15 cellular contexts compared by ENCODE assay signal in genomic region chr9:121326924-121327613, GRCh38. TPM values are rescaled to one million over a fixed set of nuclear protein-coding genes. Genes with fewer than 3 reads are reported as not detected.
DNase-seq lines count a peak whose midpoint lies in the region; ATAC-seq and TF ChIP-seq lines count a peak whose summit lies in the region.
"Had no signal": no experiment of that assay in that cellular context is flagged by ENCODE, and none has a peak within 500 bp of the region (broad histone marks: within the 10 kb centered on the region; RNA-seq: fewer than 3 reads in every experiment).

No MANE protein-coding gene starts in this region.

- H2AK5ac ChIP-seq in neuronal stem cell (ENCODE audit: low read depth, low read length) = no peak overlapping the region

- DNase-seq in adipocyte (ENCODE audit: low read depth) (no peak), neuronal stem cell (ENCODE audit: low spot score) (no peak), thoracic aorta (ENCODE audit: low spot score) (no peak), germinal center (ENCODE audit: low spot score) (no peak), hepatic stellate cell (ENCODE audit: low spot score) (no peak), NCI-H2227 (lab: John Stamatoyannopoulos, UW; ENCODE audit: unreplicated experiment) (no peak)
- no peak for DNase-seq in NK-92 treated with Interleukin-12 subunit alpha and Interleukin-12 subunit beta, amount 100 ng/mL, for 24 hours (lab: John Stamatoyannopoulos, UW)
- DNase-seq: activated CD4-positive, alpha-beta T cell treated with anti-CD3 and anti-CD28 coated beads, Interleukin-2, amount 50 U/mL, for 48 hours; immature natural killer cell; naive B cell; NCI-H2107; SHP77 treated with DMSO at 0.1 percent for 48 hours; stimulated activated CD4-positive, alpha-beta T cell treated with anti-CD3 and anti-CD28 coated beads, Interleukin-4, amount 100 ng/mL, for 24 hours had no signal

- H2AFZ ChIP-seq in neuronal stem cell (ENCODE audit: low read length) = no peak overlapping the region

- no peak for TF ChIP-seq CTCF in thoracic aorta (IDR thresholded peaks at IDR 0.05)

- no peaks in the 10 kb centered on the region for H3K79me1 ChIP-seq in neuronal stem cell (ENCODE audit: low read depth, low read length)

- no peak overlapping the region for H2BK5ac ChIP-seq in neuronal stem cell (ENCODE audit: low read length)

- H3K36me3 ChIP-seq in adipocyte (ENCODE audit: control insufficient read depth, insufficient read depth, low read length, severe bottlenecking) = peaks cover 82% of the 10 kb centered on the region
- peaks cover 23 to 69% of the 10 kb centered on the region in 2 donors for H3K36me3 ChIP-seq in esophagus (ENCODE audit: control insufficient read depth in 2 of 2, insufficient read depth in 2 of 2, low read length in 1 of 2)
- H3K36me3 ChIP-seq in neuronal stem cell (replicated peaks in 1 of 2; ENCODE audit: control insufficient read depth in 2 of 2, insufficient read depth in 2 of 2, low read length in 2 of 2) = peaks cover 3 to 24% of the 10 kb centered on the region in 2 donors
- peaks cover 69% of the 10 kb centered on the region for H3K36me3 ChIP-seq in thoracic aorta
- H3K36me3 ChIP-seq: BE2C had no signal

- H3K27me3 ChIP-seq in adipocyte (replicated peaks; ENCODE audit: control insufficient read depth, insufficient read depth, low read length) (no peaks in the 10 kb centered on the region), esophagus (ENCODE audit: control insufficient read depth in 1 of 2, insufficient read depth in 2 of 2, low read length in 2 of 2) (no peaks in the 10 kb centered on the region), neuronal stem cell (ENCODE audit: control insufficient read depth in 3 of 3, insufficient read depth in 3 of 3, low read depth in 1 of 3, low read length in 3 of 3) (no peaks in the 10 kb centered on the region), thoracic aorta (replicated peaks; ENCODE audit: insufficient read depth) (no peaks in the 10 kb centered on the region)
- H3K27me3 ChIP-seq: BE2C had no signal

- H3K18ac ChIP-seq in neuronal stem cell (ENCODE audit: low read length) = peak overlapping the region; percentile 27

- H3K4ac ChIP-seq in neuronal stem cell (ENCODE audit: low read length) = no peak overlapping the region

- 80 to 87% methylated on average over 11 of the region's 11 CpGs for WGBS in esophagus, 2 donors
- no CpG with 5 or more reads among the region's 11 CpGs for WGBS in neuronal stem cell (ENCODE audit: extremely low coverage in 2 of 2, insufficient read length in 2 of 2, insufficient replicate concordance in 1 of 2), 2 donors

- ATAC-seq in thoracic aorta (ENCODE audit: insufficient number of reproducible peaks, low FRiP score, low read depth) = no peak

- no peaks in the 10 kb centered on the region for H3K9me3 ChIP-seq in adipocyte (ENCODE audit: control insufficient read depth, low read length)
- H3K9me3 ChIP-seq in esophagus (ENCODE audit: control insufficient read depth in 2 of 2, insufficient read depth in 1 of 2, low read depth in 1 of 2, low read length in 1 of 2) = peaks cover 0 to 2% of the 10 kb centered on the region in 2 donors
- no peaks in the 10 kb centered on the region for H3K9me3 ChIP-seq in neuronal stem cell (replicated peaks in 1 of 2; ENCODE audit: control insufficient read depth in 2 of 2, insufficient read depth in 1 of 2, low read depth in 1 of 2, low read length in 2 of 2)
- no peaks in the 10 kb centered on the region for H3K9me3 ChIP-seq in thoracic aorta
- H3K9me3 ChIP-seq: BE2C had no signal

- H3K4me2 ChIP-seq in neuronal stem cell (ENCODE audit: insufficient read depth, low read length, poor library complexity, severe bottlenecking) = no peak overlapping the region

- no peak overlapping the region for H4K8ac ChIP-seq in neuronal stem cell (ENCODE audit: low read depth, low read length)

- no peak overlapping the region for H2BK15ac ChIP-seq in neuronal stem cell (ENCODE audit: low read length)

- peak overlapping the region; percentile 91 to 97 for H3K27ac ChIP-seq in esophagus (ENCODE audit: low read depth in 2 of 2, low read length in 1 of 2)
- no peak overlapping the region for H3K27ac ChIP-seq in neuronal stem cell (replicated peaks; ENCODE audit: low read length)
- peak overlapping the region; percentile 96 to 97 for H3K27ac ChIP-seq in thoracic aorta

- no peak overlapping the region for H4K91ac ChIP-seq in neuronal stem cell (ENCODE audit: low read depth, low read length, poor library complexity)

- H3K9ac ChIP-seq in adipocyte (ENCODE audit: low read length) = peak overlapping the region; percentile 25
- H3K9ac ChIP-seq in neuronal stem cell (ENCODE audit: low read depth, low read length, poor library complexity) = no peak overlapping the region

- H3K14ac ChIP-seq in neuronal stem cell (ENCODE audit: low read length) = no peak overlapping the region

- H2BK120ac ChIP-seq in neuronal stem cell (ENCODE audit: low read depth, low read length) = no peak overlapping the region

- H3K4me3 ChIP-seq in adipocyte (ENCODE audit: low read length) (peak overlapping the region; percentile 2), esophagus (ENCODE audit: low read depth in 1 of 2, low read length in 2 of 2) (no peak overlapping the region), neuronal stem cell (ENCODE audit: low read length in 2 of 2) (no peak overlapping the region), thoracic aorta (no peak overlapping the region)

- H2BK12ac ChIP-seq in neuronal stem cell (ENCODE audit: low read length) = no peak overlapping the region

- H3K23ac ChIP-seq in neuronal stem cell (ENCODE audit: low read depth, low read length, poor library complexity) = no peak overlapping the region

- peaks cover 48% of the 10 kb centered on the region for H3K4me1 ChIP-seq in adipocyte (ENCODE audit: control insufficient read depth, insufficient read depth, low read length)
- peaks cover 7 to 27% of the 10 kb centered on the region in 2 donors for H3K4me1 ChIP-seq in esophagus (ENCODE audit: control insufficient read depth in 2 of 2, insufficient read depth in 2 of 2, low read length in 1 of 2)
- H3K4me1 ChIP-seq in neuronal stem cell (ENCODE audit: control insufficient read depth in 2 of 2, insufficient read depth in 1 of 2, low read depth in 1 of 2, low read length in 2 of 2) = peaks cover 11 to 12% of the 10 kb centered on the region in 2 donors
- peaks cover 34 to 84% of the 10 kb centered on the region in 2 donors for H3K4me1 ChIP-seq in thoracic aorta (ENCODE audit: control insufficient read depth in 1 of 2, low read depth in 2 of 2)

RNA-seq across cellular contexts. Expression of gene STOM, which starts 43.0 kb away (rescaled TPM):
- 10 to 100 TPM; 46.3 to 64.7 TPM for polyA plus RNA-seq in esophagus
- 29.9 TPM for polyA plus RNA-seq in neuronal stem cell (2013, experiment 1 of 2)
- polyA plus RNA-seq in neuronal stem cell (2013, experiment 2 of 2) = 33.0 TPM
- total RNA-seq in thoracic aorta = 100 to 1,000 TPM; 177 to 344 TPM

RNA-seq across cellular contexts. Expression of gene GSN, which starts 59.1 kb away (rescaled TPM):
- polyA plus RNA-seq in esophagus = 100 to 1,000 TPM; 198 to 418 TPM
- polyA plus RNA-seq in neuronal stem cell (2013, experiment 1 of 2) = 29.4 TPM
- polyA plus RNA-seq in neuronal stem cell (2013, experiment 2 of 2) = 28.1 TPM
- total RNA-seq in thoracic aorta = 1,000 to 10,000 TPM; 3,187 to 4,234 TPM
